21 cellular contexts compared by ENCODE assay signal in the genomic region with DNA sequence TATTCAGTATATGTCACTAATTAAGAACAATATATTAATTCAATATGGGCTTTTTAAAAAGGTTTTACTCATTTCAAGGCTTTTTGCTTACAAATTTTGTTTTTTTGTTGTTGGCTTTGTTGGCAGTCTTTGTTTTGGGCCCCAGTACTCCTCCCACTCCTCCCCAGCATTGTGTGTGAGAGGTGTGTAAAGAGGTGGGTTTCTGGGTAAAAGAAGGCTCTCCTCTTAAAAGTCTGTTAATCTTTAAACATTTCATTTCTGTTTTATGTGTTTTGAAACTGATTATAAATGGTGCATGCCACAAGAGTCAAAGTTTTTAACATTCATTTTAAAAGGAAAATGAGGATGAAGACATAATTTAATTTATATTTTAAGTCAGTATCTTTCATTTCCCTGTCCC.
A peak's percentile ranks its signal among the peaks of the same experiment; 100 is the strongest.
DNase-seq lines count a peak whose midpoint lies in the region; ATAC-seq and TF ChIP-seq lines count a peak whose summit lies in the region.
"Had no signal": no experiment of that assay in that cellular context is flagged by ENCODE, and none has a peak within 500 bp of the region (broad histone marks: within the 10 kb centered on the region; RNA-seq: fewer than 3 reads in every experiment).

No MANE protein-coding gene starts in this region.

- ATAC-seq in GM18511 (IDR thresholded peaks at IDR 0.05; ENCODE audit: unreplicated experiment) (peak; percentile 65), HG02759 (IDR thresholded peaks at IDR 0.05; ENCODE audit: unreplicated experiment) (peak; percentile 54), T-helper 17 cell (no peak), memory B cell (ENCODE audit: low read depth) (no peak)
- ATAC-seq: A549, Right ventricle myocardium inferior had no signal

- H3K4me3 Mint-ChIP-seq in T-helper 17 cell (no peak overlapping the region), memory B cell (no peak overlapping the region), type B pancreatic cell (no peak overlapping the region)
- H3K4me3 Mint-ChIP-seq: B cell, CD14-positive monocyte had no signal

- H3K9me3 ChIP-seq in T-helper 17 cell (ENCODE audit: control insufficient read depth, low read length, poor library complexity, severe bottlenecking) = no peaks in the 10 kb centered on the region
- H3K9me3 ChIP-seq: A549, SJSA1 had no signal

- H3K9me3 Mint-ChIP-seq in memory B cell (no peaks in the 10 kb centered on the region), type B pancreatic cell (no peaks in the 10 kb centered on the region)
- H3K9me3 Mint-ChIP-seq: CD14-positive monocyte had no signal

- DNase-seq in T-helper 17 cell (no peak), memory B cell (ENCODE audit: low spot score in 2 of 2) (no peak), type B pancreatic cell (ENCODE audit: extremely low spot score, unreplicated experiment) (no peak), NCI-H2029 (lab: John Stamatoyannopoulos, UW) (no peak), NCI-H510A treated with DMSO at 0.1 percent for 48 hours (lab: John Stamatoyannopoulos, UW) (no peak)
- DNase-seq: COR-L47, DMS79, H7, IMR-90, NCI-H1105, NCI-H146, NCI-H2029 treated with DMSO at 0.1 percent for 48 hours, NCI-H226, NCI-H524 had no signal

- H3K4me1 Mint-ChIP-seq in T-helper 17 cell = peaks cover 35% of the 10 kb centered on the region
- peaks cover 21% of the 10 kb centered on the region for H3K4me1 Mint-ChIP-seq in memory B cell
- peaks cover 20% of the 10 kb centered on the region for H3K4me1 Mint-ChIP-seq in type B pancreatic cell (ENCODE audit: unreplicated experiment)

- H3K27ac Mint-ChIP-seq in T-helper 17 cell (peak overlapping the region; percentile 34), memory B cell (peak overlapping the region; percentile 45), type B pancreatic cell (no peak overlapping the region)
- H3K27ac Mint-ChIP-seq: B cell had no signal

- TF ChIP-seq CTCF in type B pancreatic cell (conservative IDR thresholded peaks at IDR 0.05) = no peak

- H3K27me3 Mint-ChIP-seq in T-helper 17 cell (no peaks in the 10 kb centered on the region), memory B cell (no peaks in the 10 kb centered on the region), type B pancreatic cell (no peaks in the 10 kb centered on the region)
- H3K27me3 Mint-ChIP-seq: B cell had no signal

- H3K36me3 Mint-ChIP-seq in T-helper 17 cell (ENCODE audit: low read depth) (no peaks in the 10 kb centered on the region), memory B cell (peaks cover 18% of the 10 kb centered on the region), type B pancreatic cell (peaks cover 34% of the 10 kb centered on the region)

Comparison
In these comparisons a context has a peak if more than half of its experiments do, and no peak if none do; other contexts are left out.
1. ATAC-seq: peak in GM18511 (single experiment) and HG02759 (single experiment); none in T-helper 17 cell (single experiment) and memory B cell (single experiment).